In the genomic region with DNA sequence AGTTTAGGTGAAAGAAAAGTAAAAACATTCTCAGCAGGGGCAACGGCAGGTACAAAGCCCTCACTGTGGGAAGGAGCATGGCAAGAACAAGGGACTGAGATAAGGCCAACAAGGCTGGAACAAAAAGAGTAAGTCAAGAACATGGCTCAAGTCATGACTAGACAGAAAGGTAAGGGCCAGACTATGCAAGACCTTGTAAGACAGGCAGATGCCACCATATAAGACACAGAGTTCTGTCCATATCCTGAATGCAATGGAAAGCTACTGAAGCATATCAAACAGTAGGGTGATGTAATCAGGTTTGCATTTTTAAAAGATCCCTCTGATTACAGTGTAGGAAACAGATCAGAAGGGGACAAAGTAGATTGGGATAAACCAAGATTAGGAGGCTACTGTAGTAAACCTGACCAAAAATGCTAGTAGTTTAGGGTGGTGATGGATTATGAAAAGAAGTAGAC, we compare ENCODE assay signal across 9 cellular contexts. TPM values are rescaled to one million over a fixed set of nuclear protein-coding genes. Genes with fewer than 3 reads are reported as not detected.
DNase-seq lines count a peak whose midpoint lies in the region; ATAC-seq, FAIRE-seq and TF ChIP-seq lines count a peak whose summit lies in the region.
"Had no signal": no experiment of that assay in that cellular context is flagged by ENCODE, and none has a peak within 500 bp of the region (broad histone marks: within the 10 kb centered on the region; RNA-seq: fewer than 3 reads in every experiment).

No MANE protein-coding gene starts in this region.

- H4K8ac ChIP-seq in trophoblast cell (ENCODE audit: low read depth, low read length) = no peak overlapping the region

- H3K4me1 ChIP-seq in astrocyte (ENCODE audit: insufficient read depth, low read length) = peaks cover 29% of the 10 kb centered on the region
- H3K4me1 ChIP-seq in trophoblast cell (ENCODE audit: control insufficient read depth in 1 of 2, insufficient read depth in 2 of 2, low read length in 2 of 2) = peaks cover 0 to 2% of the 10 kb centered on the region in 2 experiments
- peaks cover 11 to 69% (median 43%) of the 10 kb centered on the region in 4 donors for H3K4me1 ChIP-seq in stomach

- FAIRE-seq in astrocyte (lab: Jason Lieb, UNC) = no peak

- H3K14ac ChIP-seq in trophoblast cell (ENCODE audit: low read length) = no peak overlapping the region

- H3K27ac ChIP-seq in astrocyte (ENCODE audit: low read depth, low read length) (peak overlapping the region; percentile 50), trophoblast cell (ENCODE audit: low read depth, low read length) (no peak overlapping the region), stomach (peak overlapping the region in 2 of 5 donors; percentile 2 to 31)

- H4K20me1 ChIP-seq in astrocyte (ENCODE audit: insufficient read depth, low read length) = peaks cover 44% of the 10 kb centered on the region

- ATAC-seq in GM18520 (IDR thresholded peaks at IDR 0.05; ENCODE audit: unreplicated experiment) = peak; percentile 31
- peak; percentile 38 for ATAC-seq in HG02981 (IDR thresholded peaks at IDR 0.05; ENCODE audit: unreplicated experiment)

- no peak overlapping the region for H3K18ac ChIP-seq in trophoblast cell (ENCODE audit: low read length)

- H3K27ac Mint-ChIP-seq in astrocyte (ENCODE audit: unreplicated experiment) = peak overlapping the region; percentile 94
- H3K27ac Mint-ChIP-seq: activated naive CD8-positive, alpha-beta T cell treated with anti-CD3 and anti-CD28 coated beads, Interleukin-2, amount 10 ng/mL, durations not matched to agents 7 days and 5 days; progenitor cell of endocrine pancreas had no signal

- TF ChIP-seq EP300 in stomach (IDR thresholded peaks at IDR 0.05) = no peak

- H2BK5ac ChIP-seq in trophoblast cell (ENCODE audit: low read depth, low read length, poor library complexity) = no peak overlapping the region

- H3K4me2 ChIP-seq in astrocyte (ENCODE audit: low read length) (peak overlapping the region; percentile 55), trophoblast cell (ENCODE audit: low read length) (no peak overlapping the region)

- no peak for TF ChIP-seq CTCF in astrocyte (IDR thresholded peaks at IDR 0.05; ENCODE audit: insufficient read depth, low read depth, low read length)
- no peak for TF ChIP-seq CTCF in stomach (IDR thresholded peaks at IDR 0.05)
- TF ChIP-seq CTCF in lower leg skin (IDR thresholded peaks at IDR 0.05) = no peak

- intact Hi-C loops in stomach (cut with DNase I; ENCODE audit: low total_unique reads) = no loop called here
- intact Hi-C loops in lower leg skin (cut with DNase I; ENCODE audit: low total_unique reads) = no loop called here

- peak overlapping the region; percentile 6 for H3K9ac ChIP-seq in astrocyte (ENCODE audit: low read length)
- H3K9ac ChIP-seq in trophoblast cell (ENCODE audit: low read length) = no peak overlapping the region

- peak overlapping the region; percentile 37 for H3K4ac ChIP-seq in trophoblast cell (ENCODE audit: low read depth, low read length)

- H2AFZ ChIP-seq in astrocyte (ENCODE audit: low read depth, low read length) = no peak overlapping the region
- no peak overlapping the region for H2AFZ ChIP-seq in trophoblast cell (ENCODE audit: insufficient read depth, low read length, poor library complexity)

- no CpG with 5 or more reads among the region's 1 CpG for WGBS in trophoblast cell (ENCODE audit: extremely low coverage, insufficient coverage, insufficient read length)
- 35 to 60% (median 50%) methylated on average over 1 of the region's 1 CpG for WGBS in stomach, 5 donors
- 73 to 80% methylated on average over 1 of the region's 1 CpG for WGBS in lower leg skin, 2 donors

- peaks cover 5% of the 10 kb centered on the region for H3K79me1 ChIP-seq in trophoblast cell (ENCODE audit: low read length)

- H3K27me3 Mint-ChIP-seq in astrocyte (ENCODE audit: low read depth, unreplicated experiment) = no peaks in the 10 kb centered on the region
- H3K27me3 Mint-ChIP-seq: activated naive CD8-positive, alpha-beta T cell treated with anti-CD3 and anti-CD28 coated beads, Interleukin-2, amount 10 ng/mL, durations not matched to agents 7 days and 5 days; progenitor cell of endocrine pancreas had no signal

- H3K9me3 ChIP-seq in astrocyte (ENCODE audit: insufficient read depth, low read depth, low read length) (no peaks in the 10 kb centered on the region), trophoblast cell (ENCODE audit: insufficient read depth, low read depth, low read length) (no peaks in the 10 kb centered on the region), stomach (no peaks in the 10 kb centered on the region)

- DNase-seq in astrocyte (ENCODE audit: low read depth) (no peak), trophoblast cell (peak in 1 of 2 donors; percentile 6), stomach (no peak), lower leg skin (ENCODE audit: low spot score in 2 of 2) (no peak)
- DNase-seq in activated T-cell treated with anti-CD3 and anti-CD28 coated beads, Interleukin-2, amount 50 U/mL, for 48 hours = no peak
- DNase-seq: activated naive CD8-positive, alpha-beta T cell treated with anti-CD3 and anti-CD28 coated beads, Interleukin-2, amount 10 ng/mL, durations not matched to agents 7 days and 5 days had no signal

- no peaks in the 10 kb centered on the region for H3K9me3 Mint-ChIP-seq in astrocyte (ENCODE audit: unreplicated experiment)
- H3K9me3 Mint-ChIP-seq: activated naive CD8-positive, alpha-beta T cell treated with anti-CD3 and anti-CD28 coated beads, Interleukin-2, amount 10 ng/mL, durations not matched to agents 7 days and 5 days had no signal

- no peak overlapping the region for H4K91ac ChIP-seq in trophoblast cell (ENCODE audit: low read depth, low read length)

- no peak overlapping the region for H3K23ac ChIP-seq in trophoblast cell (ENCODE audit: low read length)

- peaks cover 98% of the 10 kb centered on the region for H3K79me2 ChIP-seq in astrocyte (ENCODE audit: insufficient read depth, low read length)
- peaks cover 7% of the 10 kb centered on the region for H3K79me2 ChIP-seq in trophoblast cell (ENCODE audit: control insufficient read depth, insufficient read depth, low read length, poor library complexity)

- H2BK12ac ChIP-seq in trophoblast cell (ENCODE audit: low read length) = no peak overlapping the region

- H2BK120ac ChIP-seq in trophoblast cell (ENCODE audit: insufficient read depth, low read length, poor library complexity) = no peak overlapping the region

- no peaks in the 10 kb centered on the region for H3K27me3 ChIP-seq in astrocyte (ENCODE audit: insufficient read depth, low read length)
- no peaks in the 10 kb centered on the region for H3K27me3 ChIP-seq in trophoblast cell (ENCODE audit: insufficient read depth, low read length)
- H3K27me3 ChIP-seq in stomach = no peaks in the 10 kb centered on the region

- peaks cover 3% of the 10 kb centered on the region for H3K36me3 Mint-ChIP-seq in astrocyte (ENCODE audit: low read depth, unreplicated experiment)

- TF ChIP-seq POLR2A in stomach (IDR thresholded peaks at IDR 0.05) (no peak), lower leg skin (IDR thresholded peaks at IDR 0.05) (no peak)

- peaks cover 18% of the 10 kb centered on the region for H3K4me1 Mint-ChIP-seq in astrocyte (ENCODE audit: low read depth, unreplicated experiment)

- H3K4me3 ChIP-seq in astrocyte (ENCODE audit: insufficient read depth, low read depth, low read length) = peak overlapping the region; percentile 15
- no peak overlapping the region for H3K4me3 ChIP-seq in trophoblast cell (ENCODE audit: low read depth, low read length)
- no peak overlapping the region for H3K4me3 ChIP-seq in stomach
- no peak overlapping the region for H3K4me3 ChIP-seq in lower leg skin (ENCODE audit: low read depth, poor library complexity, severe bottlenecking)

- H2AK5ac ChIP-seq in trophoblast cell (ENCODE audit: low read length) = no peak overlapping the region

- peak overlapping the region; percentile 62 for H3K4me3 Mint-ChIP-seq in astrocyte (ENCODE audit: unreplicated experiment)
- H3K4me3 Mint-ChIP-seq: activated naive CD8-positive, alpha-beta T cell treated with anti-CD3 and anti-CD28 coated beads, Interleukin-2, amount 10 ng/mL, durations not matched to agents 7 days and 5 days had no signal

- no peaks in the 10 kb centered on the region for H3K36me3 ChIP-seq in astrocyte (ENCODE audit: insufficient read depth, low read length)
- no peaks in the 10 kb centered on the region for H3K36me3 ChIP-seq in trophoblast cell (ENCODE audit: control insufficient read depth in 1 of 2, insufficient read depth in 2 of 2, low read length in 2 of 2)
- no peaks in the 10 kb centered on the region for H3K36me3 ChIP-seq in stomach

- no peak overlapping the region for H4K12ac ChIP-seq in trophoblast cell (ENCODE audit: low read depth, low read length)

RNA-seq across cellular contexts. Expression of a gene that starts 5.5 kb away (rescaled TPM):
- total RNA-seq in astrocyte = 18.2 and 23.0 TPM in 2 replicates
- 8.7 TPM in 2 replicates for polyA plus RNA-seq in trophoblast cell (2013)
- 100 to 1,000 TPM in 3 of 5 donors, 10 to 100 TPM in 2; 11.9 to 170 (median 103) TPM for total RNA-seq in stomach
- polyA plus RNA-seq in stomach = 10 to 100 TPM in 1 of 3 donors, 1 to 10 TPM in 2; 9.0 to 14.4 (median 9.4) TPM
- 10 to 100 TPM; 25.9 to 45.9 (median 28.6) TPM for total RNA-seq in lower leg skin
